In the genomic region with DNA sequence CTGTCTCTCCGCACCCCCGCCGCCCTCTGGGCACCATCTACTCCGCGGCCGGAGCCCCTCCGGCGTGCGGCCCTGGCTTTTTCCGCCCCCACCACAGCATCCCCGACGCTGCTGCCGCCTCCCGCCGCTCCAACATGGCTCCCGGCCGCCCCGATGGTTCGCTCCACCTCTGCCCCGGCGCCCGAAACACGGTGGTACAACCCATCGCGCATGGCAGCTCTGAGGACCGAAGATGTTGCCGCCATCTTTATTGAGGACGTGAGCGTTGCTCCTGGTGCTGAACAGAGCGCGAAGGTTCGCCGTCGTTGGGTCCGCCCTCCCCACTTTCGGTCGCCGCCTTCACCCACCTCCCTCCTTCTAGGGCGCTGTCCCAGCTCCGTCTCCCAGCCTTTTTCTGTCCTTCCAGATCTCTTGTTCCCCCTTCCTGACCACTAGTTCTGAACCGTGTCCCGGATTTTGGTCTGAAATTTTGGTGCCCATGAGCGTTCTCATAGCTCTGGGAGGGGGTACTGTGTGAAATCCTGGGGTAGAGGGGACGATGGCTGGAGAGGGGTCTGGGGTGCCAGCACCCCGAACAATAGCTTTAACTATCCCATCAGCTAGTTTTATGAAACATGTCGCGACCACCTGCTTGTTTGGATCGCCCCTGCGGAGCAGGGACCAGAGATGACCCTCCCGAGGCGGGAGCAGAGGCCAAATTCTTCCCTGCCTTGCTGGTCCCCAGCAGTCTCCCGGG, we compare ENCODE assay signal across 1 cellular context.
TF ChIP-seq lines count a peak whose summit lies in the region.

Gene CELSR3, minus strand, starts transcription at position 134 of the 736 bp plus-strand sequence. CDS start 252 bp downstream, outside the sequence.

TF ChIP-seq in GM23338, 12 proteins besides CTCF, POLR2A, EP300 and RAD21:
- peak; percentile 58 for TF ChIP-seq REST (IDR thresholded peaks at IDR 0.05; ENCODE audit: unreplicated experiment)
- TF ChIP-seq POLR2AphosphoS5 (IDR thresholded peaks at IDR 0.05; ENCODE audit: low read depth) = peak; percentile 72
- no peak for TF ChIP-seq ZNF114 (CRISPR knock-in tag; IDR thresholded peaks at IDR 0.05)
- peak; percentile 14; the same call in 1 of the 2 replicates for TF ChIP-seq ETS1 (IDR thresholded peaks at IDR 0.05)
- TF ChIP-seq EZH2 (IDR thresholded peaks at IDR 0.05; ENCODE audit: low read depth, unreplicated experiment) = no peak
- no peak for TF ChIP-seq JUNB (IDR thresholded peaks at IDR 0.05; ENCODE audit: unreplicated experiment)
- TF ChIP-seq NANOG (IDR thresholded peaks at IDR 0.05; ENCODE audit: borderline replicate concordance) = no peak
- TF ChIP-seq EZH2phosphoT487 (IDR thresholded peaks at IDR 0.05; ENCODE audit: unreplicated experiment) = no peak
- no peak for TF ChIP-seq ZNF331 (CRISPR knock-in tag; IDR thresholded peaks at IDR 0.05; ENCODE audit: low read depth)
- no peak for TF ChIP-seq ZNF462 (CRISPR knock-in tag; IDR thresholded peaks at IDR 0.05)
- TF ChIP-seq CREB1 (CRISPR knock-in tag; IDR thresholded peaks at IDR 0.05; ENCODE audit: low read depth) = no peak
- no peak for TF ChIP-seq STAT1 (IDR thresholded peaks at IDR 0.05; ENCODE audit: unreplicated experiment)
TF ChIP-seq in GM23338: peak in this region for 3.
